In the genomic region with DNA sequence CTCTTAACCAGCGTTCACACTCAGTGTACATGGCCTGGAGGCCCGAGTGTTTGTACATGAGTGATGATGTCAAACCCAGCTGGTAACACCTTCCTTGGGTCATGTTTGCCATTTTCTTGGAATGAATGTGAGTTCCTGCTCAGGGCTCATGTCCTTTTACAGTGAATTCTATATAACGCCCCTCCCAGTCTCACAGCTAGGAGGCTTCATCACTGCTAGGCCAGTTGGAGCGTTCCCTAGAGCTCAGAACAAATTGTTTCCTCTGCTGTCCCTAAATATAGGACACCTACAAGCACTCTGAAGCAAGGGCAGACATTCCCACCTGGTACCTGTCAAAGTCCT, we compare ENCODE assay signal across 9 cellular contexts. TPM values are rescaled to one million over a fixed set of nuclear protein-coding genes. Genes with fewer than 3 reads are reported as not detected.
DNase-seq lines count a peak whose midpoint lies in the region; TF ChIP-seq lines count a peak whose summit lies in the region.
"Had no signal": no experiment of that assay in that cellular context is flagged by ENCODE, and none has a peak within 500 bp of the region (broad histone marks: within the 10 kb centered on the region; RNA-seq: fewer than 3 reads in every experiment).

No MANE protein-coding gene starts in this region.

- H3K27me3 ChIP-seq in prostate gland (replicated peaks; ENCODE audit: insufficient read depth) (no peaks in the 10 kb centered on the region), A673 (replicated peaks; ENCODE audit: insufficient read depth, low read depth, low read length, poor library complexity) (no peaks in the 10 kb centered on the region)

- peaks cover 38% of the 10 kb centered on the region for H3K4me1 ChIP-seq in prostate gland (replicated peaks)
- H3K4me1 ChIP-seq in A673 (ENCODE audit: insufficient read depth, low read length, poor library complexity, severe bottlenecking): peaks cover 19% of the 10 kb centered on the region

- BruUV-seq in Calu3 (replicated peaks; lab: Mats Ljungman, UMichigan) (no TSS peak), A673 (replicated peaks; lab: Mats Ljungman, UMichigan) (no TSS peak)

- H3K4me3 ChIP-seq in fibroblast of villous mesenchyme (ENCODE audit: low read depth, low read length) (no peak overlapping the region), prostate gland (no peak overlapping the region), A673 (ENCODE audit: low read depth, low read length, poor library complexity, severe bottlenecking) (no peak overlapping the region)

- TF ChIP-seq CTCF in Calu3 (IDR thresholded peaks at IDR 0.05; ENCODE audit: unreplicated experiment) (no peak), VCaP (conservative IDR thresholded peaks at IDR 0.05) (no peak), fibroblast of villous mesenchyme (IDR thresholded peaks at IDR 0.05; ENCODE audit: insufficient read depth, low read depth, low read length) (peak; percentile 5), prostate gland (IDR thresholded peaks at IDR 0.05) (no peak), A673 (conservative IDR thresholded peaks at IDR 0.05; ENCODE audit: low read depth, low read length) (no peak)

- peaks cover 0 to 3% of the 10 kb centered on the region in 2 donors for H3K36me3 ChIP-seq in prostate gland
- H3K36me3 ChIP-seq in A673 (ENCODE audit: insufficient read depth, low read length, poor library complexity, severe bottlenecking): peaks cover 41% of the 10 kb centered on the region

- no peaks in the 10 kb centered on the region for H3K9me3 Mint-ChIP-seq in Calu3 (ENCODE audit: low read depth, unreplicated experiment)
- H3K9me3 Mint-ChIP-seq: CD4-positive, alpha-beta T cell had no signal

- H3K27ac Mint-ChIP-seq in Calu3 (ENCODE audit: unreplicated experiment): peak overlapping the region; percentile 40
- H3K27ac Mint-ChIP-seq: CD4-positive, alpha-beta T cell had no signal

- H3K27ac ChIP-seq in VCaP (peak overlapping the region; percentile 100), prostate gland (peak overlapping the region; percentile 55 to 68), A673 (ENCODE audit: low read depth, low read length, poor library complexity, severe bottlenecking) (no peak overlapping the region)

- CTCF ChIA-PET in Calu3 (lab: Charles Lee) (interaction anchor here (0.6 kb wide), 1 partner anchor 78 kb away, joined by 4 read pairs; no protein-coding TSS in a partner anchor), A673 (lab: Charles Lee) (no interaction called here)

- H3K36me3 Mint-ChIP-seq in Calu3 (ENCODE audit: insufficient read depth, unreplicated experiment): peaks cover 65% of the 10 kb centered on the region

- TF ChIP-seq POLR2A in prostate gland (IDR thresholded peaks at IDR 0.05): no peak

- peaks cover 12% of the 10 kb centered on the region for H3K4me1 Mint-ChIP-seq in Calu3 (ENCODE audit: low read depth, unreplicated experiment)

- H3K9me3 ChIP-seq in prostate gland: no peaks in the 10 kb centered on the region
- no peaks in the 10 kb centered on the region for H3K9me3 ChIP-seq in A673 (ENCODE audit: low read depth, low read length, poor library complexity, severe bottlenecking)

- no peak overlapping the region for H3K4me3 Mint-ChIP-seq in Calu3 (ENCODE audit: low read depth, unreplicated experiment)
- H3K4me3 Mint-ChIP-seq: CD4-positive, alpha-beta T cell had no signal

- DNase-seq in Calu3: no peak
- DNase-seq in fibroblast of villous mesenchyme (ENCODE audit: low read depth): peak; percentile 45
- DNase-seq in prostate gland (ENCODE audit: low spot score): no peak
- DNase-seq in A673 (ENCODE audit: low spot score): no peak
- no peak for DNase-seq in NCI-H2081 treated with DMSO at 0.1 percent for 48 hours (lab: John Stamatoyannopoulos, UW)
- DNase-seq in NCI-H1694 (lab: John Stamatoyannopoulos, UW): no peak
- no peak for DNase-seq in DMS 273 (lab: John Stamatoyannopoulos, UW; ENCODE audit: unreplicated experiment)
- DNase-seq: CD4-positive, alpha-beta T cell had no signal

- H3K27me3 Mint-ChIP-seq in Calu3 (ENCODE audit: unreplicated experiment): no peaks in the 10 kb centered on the region
- H3K27me3 Mint-ChIP-seq: CD4-positive, alpha-beta T cell had no signal

- POLR2A ChIA-PET in A673 (lab: Charles Lee; ENCODE audit: low non-redundant PET): no interaction called here

- intact Hi-C loops in Calu3 (cut with micrococcal nuclease; ENCODE audit: unreplicated experiment): no loop called here
- intact Hi-C loops in prostate gland (cut with DNase I): loop anchor here (5.0 kb wide), 1 partner anchor 45 kb away; no protein-coding TSS in a partner anchor
- intact Hi-C loops in A673 (cut with micrococcal nuclease; ENCODE audit: unreplicated experiment): loop anchor here (10.0 kb wide), 1 partner anchor 52 kb away; no protein-coding TSS in a partner anchor

- 47% methylated on average over 4 of the region's 4 CpGs for WGBS in prostate gland

RNA-seq across cellular contexts. Expression of a gene that starts 5.5 kb away (rescaled TPM):
- total RNA-seq in Calu3 (2022) (7.2 and 7.7 TPM in 2 replicates), fibroblast of villous mesenchyme (16.8 and 20.3 TPM in 2 replicates), prostate gland (10 to 100 TPM; 15.1 to 20.3 TPM), A673 (2021) (20.0 and 21.8 TPM in 2 replicates)

RNA-seq across cellular contexts. Expression of a gene that starts 22.8 kb away (rescaled TPM):
- total RNA-seq in Calu3 (2022): 1.8 and 2.3 TPM in 2 replicates
- total RNA-seq in fibroblast of villous mesenchyme: 91.5 and 124 TPM in 2 replicates
- total RNA-seq in prostate gland: 10 to 100 TPM; 56.2 to 56.7 TPM
- 6.0 and 9.8 TPM in 2 replicates for total RNA-seq in A673 (2021)
